Comparison of ENCODE assay signal across 1 cellular context in genomic region chr19:1861599-1862031, GRCh38.
TF ChIP-seq lines count a peak whose summit lies in the region.

No MANE protein-coding gene starts in this region.

TF ChIP-seq in HepG2, 621 proteins besides CTCF, POLR2A, EP300 and RAD21:
- TF ChIP-seq CC2D1A (CRISPR knock-in tag; IDR thresholded peaks at IDR 0.05) = no peak
- 0 out of 2 replicates have a peak, but pooled peaks have one; percentile 3 for TF ChIP-seq BATF2 (CRISPR knock-in tag; IDR thresholded peaks at IDR 0.05)
- TF ChIP-seq SALL1 (CRISPR knock-in tag; IDR thresholded peaks at IDR 0.05) = peak; percentile 12; the same call in 1 of the 2 replicates
- 0 out of 2 replicates have a peak, but pooled peaks have one; percentile 44 for TF ChIP-seq ZNF605 (CRISPR knock-in tag; IDR thresholded peaks at IDR 0.05)
- 0 out of 2 replicates have a peak, but pooled peaks have one; percentile 28 for TF ChIP-seq SP2 (CRISPR knock-in tag; IDR thresholded peaks at IDR 0.05)
- TF ChIP-seq NRL (CRISPR knock-in tag; IDR thresholded peaks at IDR 0.05; ENCODE audit: borderline replicate concordance) = no peak
- TF ChIP-seq, protein P1, sequence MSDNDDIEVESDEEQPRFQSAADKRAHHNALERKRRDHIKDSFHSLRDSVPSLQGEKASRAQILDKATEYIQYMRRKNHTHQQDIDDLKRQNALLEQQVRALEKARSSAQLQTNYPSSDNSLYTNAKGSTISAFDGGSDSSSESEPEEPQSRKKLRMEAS (IDR thresholded peaks at IDR 0.05) = peak; percentile 44; the same call in 1 of the 2 replicates
- TF ChIP-seq, protein P2, sequence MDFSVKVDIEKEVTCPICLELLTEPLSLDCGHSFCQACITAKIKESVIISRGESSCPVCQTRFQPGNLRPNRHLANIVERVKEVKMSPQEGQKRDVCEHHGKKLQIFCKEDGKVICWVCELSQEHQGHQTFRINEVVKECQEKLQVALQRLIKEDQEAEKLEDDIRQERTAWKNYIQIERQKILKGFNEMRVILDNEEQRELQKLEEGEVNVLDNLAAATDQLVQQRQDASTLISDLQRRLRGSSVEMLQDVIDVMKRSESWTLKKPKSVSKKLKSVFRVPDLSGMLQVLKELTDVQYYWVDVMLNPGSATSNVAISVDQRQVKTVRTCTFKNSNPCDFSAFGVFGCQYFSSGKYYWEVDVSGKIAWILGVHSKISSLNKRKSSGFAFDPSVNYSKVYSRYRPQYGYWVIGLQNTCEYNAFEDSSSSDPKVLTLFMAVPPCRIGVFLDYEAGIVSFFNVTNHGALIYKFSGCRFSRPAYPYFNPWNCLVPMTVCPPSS (IDR thresholded peaks at IDR 0.05) = no peak
- peak; percentile 26 for TF ChIP-seq ASH2L (IDR thresholded peaks at IDR 0.05; ENCODE audit: insufficient read length, low read depth, low read length)
- TF ChIP-seq ZBTB14 (CRISPR knock-in tag; IDR thresholded peaks at IDR 0.05) = 0 out of 2 replicates have a peak, but pooled peaks have one; percentile 9
- TF ChIP-seq RBM39 (IDR thresholded peaks at IDR 0.05; ENCODE audit: low read depth, low read length, poor library complexity, severe bottlenecking) = peak; percentile 10
- TF ChIP-seq MATR3 (CRISPR knock-in tag; IDR thresholded peaks at IDR 0.05) = no peak
- TF ChIP-seq, protein P3, sequence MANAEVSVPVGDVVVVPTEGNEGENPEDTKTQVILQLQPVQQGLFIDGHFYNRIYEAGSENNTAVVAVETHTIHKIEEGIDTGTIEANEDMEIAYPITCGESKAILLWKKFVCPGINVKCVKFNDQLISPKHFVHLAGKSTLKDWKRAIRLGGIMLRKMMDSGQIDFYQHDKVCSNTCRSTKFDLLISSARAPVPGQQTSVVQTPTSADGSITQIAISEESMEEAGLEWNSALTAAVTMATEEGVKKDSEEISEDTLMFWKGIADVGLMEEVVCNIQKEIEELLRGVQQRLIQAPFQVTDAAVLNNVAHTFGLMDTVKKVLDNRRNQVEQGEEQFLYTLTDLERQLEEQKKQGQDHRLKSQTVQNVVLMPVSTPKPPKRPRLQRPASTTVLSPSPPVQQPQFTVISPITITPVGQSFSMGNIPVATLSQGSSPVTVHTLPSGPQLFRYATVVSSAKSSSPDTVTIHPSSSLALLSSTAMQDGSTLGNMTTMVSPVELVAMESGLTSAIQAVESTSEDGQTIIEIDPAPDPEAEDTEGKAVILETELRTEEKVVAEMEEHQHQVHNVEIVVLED (CRISPR knock-in tag; IDR thresholded peaks at IDR 0.05; ENCODE audit: borderline replicate concordance) = no peak
- TF ChIP-seq SAP130 (CRISPR knock-in tag; IDR thresholded peaks at IDR 0.05; ENCODE audit: low read depth) = peak; percentile 9; the same call in 1 of the 2 replicates
- peak; percentile 36; the same call in 1 of the 2 replicates for TF ChIP-seq PATZ1 (CRISPR knock-in tag; IDR thresholded peaks at IDR 0.05)
- 0 out of 2 replicates have a peak, but pooled peaks have one; percentile 24 for TF ChIP-seq PHF8 (CRISPR knock-in tag; IDR thresholded peaks at IDR 0.05)
- peak; percentile 53; the same call in 1 of the 2 replicates for TF ChIP-seq SP4 (CRISPR knock-in tag; IDR thresholded peaks at IDR 0.05)
- TF ChIP-seq SNAPC5 (CRISPR knock-in tag; IDR thresholded peaks at IDR 0.05; ENCODE audit: borderline replicate concordance) = no peak
- TF ChIP-seq ZFP36L1 (CRISPR knock-in tag; IDR thresholded peaks at IDR 0.05) = no peak
